Comparison of ENCODE assay signal across 16 cellular contexts in the genomic region with DNA sequence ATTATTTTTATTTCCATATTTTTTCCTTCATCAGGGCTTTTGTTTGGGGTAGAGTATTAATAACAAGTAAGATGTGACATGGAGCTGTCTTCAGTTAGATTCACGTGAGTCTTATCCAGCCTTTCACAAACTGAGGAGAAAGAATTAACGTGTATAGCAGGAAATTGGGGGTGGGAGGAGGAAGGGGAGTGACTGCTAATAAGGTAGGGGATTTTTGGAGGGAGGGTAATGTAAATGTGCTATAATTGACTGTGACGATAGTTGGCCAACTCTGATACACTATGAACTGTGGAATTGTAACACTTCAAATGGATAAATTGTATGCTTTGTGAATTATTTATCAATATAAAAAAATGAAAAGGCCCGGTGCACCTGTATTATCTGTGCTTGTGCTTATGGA.
"Had no signal": no experiment of that assay in that cellular context is flagged by ENCODE, and none has a peak within 500 bp of the region (broad histone marks: within the 10 kb centered on the region; RNA-seq: fewer than 3 reads in every experiment).

No MANE protein-coding gene starts in this region.

- H3K27ac Mint-ChIP-seq: activated CD4-positive, alpha-beta T cell treated with anti-CD3 and anti-CD28 coated beads, Interleukin-2, amount 10 ng/mL, durations not matched to agents 7 days and 5 days; activated naive CD4-positive, alpha-beta T cell treated with anti-CD3 and anti-CD28 coated beads, Interleukin-2, amount 10 ng/mL, durations not matched to agents 7 days and 5 days; dendritic cell treated with granulocyte-macrophage colony-stimulating factor and Interleukin-4, amounts not matched to agents 40 ng/mL and 50 ng/mL, for 4 days; neural progenitor cell; progenitor cell of endocrine pancreas had no signal

- H3K4me1 Mint-ChIP-seq: neural progenitor cell had no signal

- FAIRE-seq: endothelial cell of umbilical vein had no signal

- H3K9me3 Mint-ChIP-seq: activated CD4-positive, alpha-beta T cell treated with anti-CD3 and anti-CD28 coated beads, Interleukin-2, amount 10 ng/mL, durations not matched to agents 7 days and 5 days; activated naive CD4-positive, alpha-beta T cell treated with anti-CD3 and anti-CD28 coated beads, Interleukin-2, amount 10 ng/mL, durations not matched to agents 7 days and 5 days; dendritic cell treated with granulocyte-macrophage colony-stimulating factor and Interleukin-4, amounts not matched to agents 40 ng/mL and 50 ng/mL, for 4 days; neural progenitor cell had no signal

- DNase-seq: activated CD4-positive, alpha-beta T cell treated with anti-CD3 and anti-CD28 coated beads, Interleukin-2, amount 10 ng/mL, durations not matched to agents 7 days and 5 days; activated CD4-positive, CD25-positive, alpha-beta regulatory T cell; activated naive CD4-positive, alpha-beta T cell treated with anti-CD3 and anti-CD28 coated beads, Interleukin-2, amount 10 ng/mL, durations not matched to agents 7 days and 5 days; effector CD8-positive, alpha-beta T cell; heart right ventricle; left lung; stimulated activated CD4-positive, alpha-beta T cell treated with anti-CD3 and anti-CD28 coated beads, Interleukin-2, amount 100 ng/mL, for 24 hours; stimulated activated naive CD8-positive, alpha-beta T cell treated with anti-CD3 and anti-CD28 coated beads, Interleukin-15, Interleukin-2, amounts not matched to agents 100 U/mL and 50 U/mL, for 24 hours; transverse colon; uterus had no signal

- H3K4me3 Mint-ChIP-seq: activated CD4-positive, alpha-beta T cell treated with anti-CD3 and anti-CD28 coated beads, Interleukin-2, amount 10 ng/mL, durations not matched to agents 7 days and 5 days; activated naive CD4-positive, alpha-beta T cell treated with anti-CD3 and anti-CD28 coated beads, Interleukin-2, amount 10 ng/mL, durations not matched to agents 7 days and 5 days; dendritic cell treated with granulocyte-macrophage colony-stimulating factor and Interleukin-4, amounts not matched to agents 40 ng/mL and 50 ng/mL, for 4 days; neural progenitor cell had no signal

- ATAC-seq: heart right ventricle; left lung; stimulated activated naive CD8-positive, alpha-beta T cell treated with anti-CD3 and anti-CD28 coated beads, Interleukin-15, Interleukin-2, amounts not matched to agents 100 U/mL and 50 U/mL, for 24 hours had no signal

- H3K27me3 Mint-ChIP-seq: activated CD4-positive, alpha-beta T cell treated with anti-CD3 and anti-CD28 coated beads, Interleukin-2, amount 10 ng/mL, durations not matched to agents 7 days and 5 days; activated naive CD4-positive, alpha-beta T cell treated with anti-CD3 and anti-CD28 coated beads, Interleukin-2, amount 10 ng/mL, durations not matched to agents 7 days and 5 days; dendritic cell treated with granulocyte-macrophage colony-stimulating factor and Interleukin-4, amounts not matched to agents 40 ng/mL and 50 ng/mL, for 4 days; progenitor cell of endocrine pancreas had no signal

- H3K9me3 ChIP-seq: esophagus muscularis mucosa, heart right ventricle, left lung, suprapubic skin, transverse colon, uterus had no signal
